Comparison of ENCODE assay signal across 1 cellular context in genomic region chr3:149970716-149971402, GRCh38.
TF ChIP-seq lines count a peak whose summit lies in the region.

Gene PFN2, minus strand, starts transcription at chr3:149970895. Its CDS starts 39 bp downstream, at chr3:149970856.

TF ChIP-seq in WTC11, 78 proteins besides CTCF, POLR2A, EP300 and RAD21 (continued from another document):
- TF ChIP-seq ZNF263 (CRISPR knock-in tag; IDR thresholded peaks at IDR 0.05; ENCODE audit: low read depth) = peak; percentile 39; the same call in 1 of the 2 replicates
- no peak; the same call in 1 of the 2 replicates for TF ChIP-seq RELA (CRISPR knock-in tag; IDR thresholded peaks at IDR 0.05; ENCODE audit: borderline replicate concordance)
- no peak for TF ChIP-seq TEAD4 (CRISPR knock-in tag; IDR thresholded peaks at IDR 0.05)
- peak; percentile 55 for TF ChIP-seq USF2 (CRISPR knock-in tag; IDR thresholded peaks at IDR 0.05)
- 0 out of 2 replicates have a peak, but pooled peaks have one; percentile 73 for TF ChIP-seq SMAD3 (CRISPR knock-in tag; IDR thresholded peaks at IDR 0.05; ENCODE audit: borderline replicate concordance)
- no peak for TF ChIP-seq ZNF423 (CRISPR knock-in tag; IDR thresholded peaks at IDR 0.05)
- peak; percentile 33; the same call in 1 of the 2 replicates for TF ChIP-seq ZNF317 (CRISPR knock-in tag; IDR thresholded peaks at IDR 0.05; ENCODE audit: borderline replicate concordance, low read depth)
- no peak; the same call in 1 of the 2 replicates for TF ChIP-seq ZNF281 (CRISPR knock-in tag; IDR thresholded peaks at IDR 0.05)
- peak; percentile 64; the same call in 1 of the 2 replicates for TF ChIP-seq ATF1 (CRISPR knock-in tag; IDR thresholded peaks at IDR 0.05)
- TF ChIP-seq ZNF396 (CRISPR knock-in tag; IDR thresholded peaks at IDR 0.05; ENCODE audit: borderline replicate concordance) = no peak
- TF ChIP-seq NR2C2 (CRISPR knock-in tag; IDR thresholded peaks at IDR 0.05) = no peak
- TF ChIP-seq ZBTB43 (CRISPR knock-in tag; IDR thresholded peaks at IDR 0.05) = peak; percentile 91
- peak; percentile 93 for TF ChIP-seq HMGXB4 (CRISPR knock-in tag; IDR thresholded peaks at IDR 0.05)
- no peak for TF ChIP-seq GRHL2 (CRISPR knock-in tag; IDR thresholded peaks at IDR 0.05; ENCODE audit: insufficient replicate concordance, severe bottlenecking)
- TF ChIP-seq KAT7 (CRISPR knock-in tag; IDR thresholded peaks at IDR 0.05; ENCODE audit: borderline replicate concordance) = peak; percentile 98; the same call in 1 of the 2 replicates
- TF ChIP-seq ATF2 (CRISPR knock-in tag; IDR thresholded peaks at IDR 0.05; ENCODE audit: borderline replicate concordance, low read depth) = no peak
- TF ChIP-seq ZBTB21 (CRISPR knock-in tag; IDR thresholded peaks at IDR 0.05; ENCODE audit: borderline replicate concordance) = peak; percentile 65; the same call in 1 of the 2 replicates
- TF ChIP-seq PRRX2 (CRISPR knock-in tag; IDR thresholded peaks at IDR 0.05) = no peak
- 0 out of 2 replicates have a peak, but pooled peaks have one; percentile 55 for TF ChIP-seq AFF4 (CRISPR knock-in tag; IDR thresholded peaks at IDR 0.05; ENCODE audit: borderline replicate concordance)
- no peak for TF ChIP-seq IRF1 (CRISPR knock-in tag; IDR thresholded peaks at IDR 0.05)
- no peak for TF ChIP-seq CDX4 (CRISPR knock-in tag; IDR thresholded peaks at IDR 0.05; ENCODE audit: borderline replicate concordance)
- TF ChIP-seq FOXK1 (CRISPR knock-in tag; IDR thresholded peaks at IDR 0.05) = no peak; the same call in 1 of the 2 replicates
- TF ChIP-seq PRDM15 (CRISPR knock-in tag; IDR thresholded peaks at IDR 0.05) = no peak
- TF ChIP-seq GABPB1 (CRISPR knock-in tag; IDR thresholded peaks at IDR 0.05) = no peak; the same call in 1 of the 2 replicates
